In the genomic region with DNA sequence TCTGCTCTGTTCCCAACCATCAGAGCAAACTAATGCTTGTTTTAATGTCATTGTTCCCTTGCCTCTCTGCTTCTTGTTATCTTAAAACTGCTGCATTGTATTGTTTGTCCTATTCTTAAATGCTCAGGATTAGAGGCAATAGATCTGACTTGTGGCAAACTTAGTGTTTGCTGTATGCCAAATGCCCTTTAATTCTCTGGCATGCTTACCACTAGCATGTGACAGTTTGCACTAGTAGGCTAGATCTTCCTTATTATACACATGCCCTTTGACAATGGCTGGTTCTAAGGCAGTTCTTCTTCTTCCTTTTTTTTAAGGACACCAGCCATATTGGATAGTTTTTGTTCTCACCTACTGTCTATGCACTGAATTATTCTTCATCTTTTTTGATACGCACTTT, we compare ENCODE assay signal across 15 cellular contexts. TPM values are rescaled to one million over a fixed set of nuclear protein-coding genes. Genes with fewer than 3 reads are reported as not detected.
"Had no signal": no experiment of that assay in that cellular context is flagged by ENCODE, and none has a peak within 500 bp of the region (broad histone marks: within the 10 kb centered on the region; RNA-seq: fewer than 3 reads in every experiment).

No MANE protein-coding gene starts in this region.

- H3K27ac ChIP-seq: body of pancreas, dorsolateral prefrontal cortex, foreskin keratinocyte, stomach, testis, upper lobe of left lung had no signal

- H3K4me3 ChIP-seq: body of pancreas, dorsolateral prefrontal cortex, lung, stomach, testis, upper lobe of left lung had no signal

- H3K9me3 ChIP-seq: body of pancreas, stomach, testis, upper lobe of left lung had no signal

- DNase-seq: activated CD4-positive, alpha-beta T cell treated with anti-CD3 and anti-CD28 coated beads, Interleukin-2, amount 10 ng/mL, durations not matched to agents 24 days and 14 days; activated CD8-positive, alpha-beta memory T cell treated with anti-CD3 and anti-CD28 coated beads, Interleukin-2, amount 50 U/mL, for 4 hours; activated CD8-positive, alpha-beta T cell treated with anti-CD3 and anti-CD28 coated beads, Interleukin-2, amount 10 ng/mL, durations not matched to agents 7 days and 5 days; activated naive CD4-positive, alpha-beta T cell treated with anti-CD3 and anti-CD28 coated beads for 36 hours; activated T-cell treated with anti-CD3 and anti-CD28 coated beads, Interleukin-2, amount 50 U/mL, for 4 hours; body of pancreas; central memory CD4-positive, alpha-beta T cell; dorsolateral prefrontal cortex; foreskin keratinocyte; stimulated activated CD4-positive, alpha-beta T cell treated with anti-CD3 and anti-CD28 coated beads, Interleukin-4, amount 100 ng/mL, for 1 hour; stomach; testis; upper lobe of left lung had no signal

- H3K36me3 ChIP-seq: stomach had no signal

- ATAC-seq: activated CD8-positive, alpha-beta T cell treated with anti-CD3 and anti-CD28 coated beads, Interleukin-2, amount 10 ng/mL, durations not matched to agents 7 days and 5 days; activated T-cell treated with anti-CD3 and anti-CD28 coated beads, Interleukin-2, amount 50 U/mL, for 4 hours; body of pancreas; foreskin keratinocyte; natural killer cell treated with Interleukin-12 subunit alpha and Interleukin-12 subunit beta and Interleukin-15 and Interleukin-18, amount 100 ng/mL, for 72 hours had no signal

- H3K4me1 ChIP-seq: foreskin keratinocyte had no signal

- H3K27me3 ChIP-seq: body of pancreas, foreskin keratinocyte, stomach, testis, upper lobe of left lung had no signal

RNA-seq across cellular contexts. Expression of a gene that starts 30.1 kb away (rescaled TPM):
- total RNA-seq: activated CD4-positive, alpha-beta T cell treated with anti-CD3 and anti-CD28 coated beads, Interleukin-2, amount 10 ng/mL, durations not matched to agents 24 days and 14 days; activated CD8-positive, alpha-beta T cell treated with anti-CD3 and anti-CD28 coated beads, Interleukin-2, amount 10 ng/mL, durations not matched to agents 7 days and 5 days; activated naive CD4-positive, alpha-beta T cell treated with anti-CD3 and anti-CD28 coated beads for 36 hours; activated T-cell treated with anti-CD3 and anti-CD28 coated beads, Interleukin-2, amount 50 U/mL, for 4 hours; natural killer cell treated with Interleukin-12 subunit alpha and Interleukin-12 subunit beta and Interleukin-15 and Interleukin-18, amount 100 ng/mL, for 72 hours had no signal
